28 cellular contexts compared by ENCODE assay signal in genomic region chr2:128475427-128476211, GRCh38.
A peak's percentile ranks its signal among the peaks of the same experiment; 100 is the strongest.
DNase-seq lines count a peak whose midpoint lies in the region; ATAC-seq and TF ChIP-seq lines count a peak whose summit lies in the region.
"Had no signal": no experiment of that assay in that cellular context is flagged by ENCODE, and none has a peak within 500 bp of the region (broad histone marks: within the 10 kb centered on the region; RNA-seq: fewer than 3 reads in every experiment).

No MANE protein-coding gene starts in this region.

- TF ChIP-seq CTCF in IMR-90 (conservative IDR thresholded peaks at IDR 0.05; ENCODE audit: low read depth, low read length) (no peak), type B pancreatic cell (conservative IDR thresholded peaks at IDR 0.05) (no peak), foreskin fibroblast (IDR thresholded peaks at IDR 0.05; ENCODE audit: low read depth, low read length) (no peak)

- H2AFZ ChIP-seq in IMR-90 (replicated peaks; ENCODE audit: low read length, poor library complexity), result peak overlapping the region; percentile 7

- intact Hi-C loops in IMR-90 (cut with micrococcal nuclease), result loop anchor here (10.0 kb wide), 1 partner anchor 259 kb away; no protein-coding TSS in a partner anchor
- intact Hi-C loops in dendritic cell treated with granulocyte-macrophage colony-stimulating factor and Interleukin-4, amounts not matched to agents 40 ng/mL and 50 ng/mL, for 4 days (cut with micrococcal nuclease), result no loop called here
- intact Hi-C loops in naive thymus-derived CD4-positive, alpha-beta T cell (cut with micrococcal nuclease), result no loop called here

- H3K9ac ChIP-seq in IMR-90 (ENCODE audit: low read depth, low read length), result no peak overlapping the region

- H3K27ac ChIP-seq in IMR-90 (ENCODE audit: insufficient read depth, low read length), result no peak overlapping the region
- H3K27ac ChIP-seq in naive thymus-derived CD4-positive, alpha-beta T cell (ENCODE audit: low read depth, low read length), result no peak overlapping the region
- H3K27ac ChIP-seq: epithelial cell of prostate, left lung, pancreas had no signal

- BruUV-seq in IMR-90 (replicated peaks; lab: Mats Ljungman, UMichigan), result no TSS peak

- no peak overlapping the region for H3K4me3 Mint-ChIP-seq in dendritic cell treated with granulocyte-macrophage colony-stimulating factor and Interleukin-4, amounts not matched to agents 40 ng/mL and 50 ng/mL, for 4 days
- H3K4me3 Mint-ChIP-seq in naive thymus-derived CD4-positive, alpha-beta T cell, result no peak overlapping the region
- H3K4me3 Mint-ChIP-seq in type B pancreatic cell, result no peak overlapping the region
- no peak overlapping the region for H3K4me3 Mint-ChIP-seq in activated T-cell treated with anti-CD3 and anti-CD28 coated beads, Interleukin-2, amount 50 U/mL, for 4 hours
- H3K4me3 Mint-ChIP-seq: activated CD4-positive, alpha-beta memory T cell treated with anti-CD3 and anti-CD28 coated beads for 36 hours; activated naive CD4-positive, alpha-beta T cell treated with anti-CD3 and anti-CD28 coated beads, Interleukin-2, amount 50 U/mL, for 24 hours; brain; naive thymus-derived CD8-positive, alpha-beta T cell had no signal

- H3K79me1 ChIP-seq in IMR-90 (ENCODE audit: low read depth in 1 of 2, low read length in 2 of 2), result no peaks in the 10 kb centered on the region

- no peaks in the 10 kb centered on the region for H4K20me1 ChIP-seq in IMR-90 (ENCODE audit: insufficient read depth, low read length)

- no peak overlapping the region for H2BK15ac ChIP-seq in IMR-90 (ENCODE audit: low read depth, low read length)

- in situ Hi-C loops in IMR-90 (cut with MboI; ENCODE audit: low sequenced_read_pairs), result no loop called here

- WGBS in IMR-90 (ENCODE audit: extremely low coverage in 2 of 2, insufficient read length in 1 of 2), 2 experiments, result 100% methylated on average over 4 of the region's 17 CpGs; no CpG with 5 or more reads in 1 of the 2 experiments

- H3K4me3 ChIP-seq in IMR-90 (ENCODE audit: insufficient read depth, low read depth, low read length) (no peak overlapping the region), foreskin fibroblast (ENCODE audit: low read depth in 1 of 2, low read length in 2 of 2) (no peak overlapping the region)
- no peak overlapping the region for H3K4me3 ChIP-seq in naive thymus-derived CD4-positive, alpha-beta T cell (ENCODE audit: low read length)
- H3K4me3 ChIP-seq: left lung, pancreas, skin epidermis had no signal

- no peaks in the 10 kb centered on the region for H3K36me3 ChIP-seq in IMR-90 (ENCODE audit: control insufficient read depth, insufficient read depth, low read length)
- H3K36me3 ChIP-seq in naive thymus-derived CD4-positive, alpha-beta T cell (ENCODE audit: control insufficient read depth in 2 of 3, insufficient read depth in 3 of 3, low read length in 3 of 3), result no peaks in the 10 kb centered on the region
- H3K36me3 ChIP-seq: left lung, pancreas had no signal

- no peak overlapping the region; the same call in 1 of the 2 replicates for H2AK5ac ChIP-seq in IMR-90 (ENCODE audit: low read depth, low read length)

- H3K36me3 Mint-ChIP-seq in dendritic cell treated with granulocyte-macrophage colony-stimulating factor and Interleukin-4, amounts not matched to agents 40 ng/mL and 50 ng/mL, for 4 days (ENCODE audit: low read depth), result peaks cover 3% of the 10 kb centered on the region
- H3K36me3 Mint-ChIP-seq in naive thymus-derived CD4-positive, alpha-beta T cell, result peaks cover 0 to 4% (median 0%) of the 10 kb centered on the region in 5 donors
- H3K36me3 Mint-ChIP-seq in type B pancreatic cell, result no peaks in the 10 kb centered on the region
- H3K36me3 Mint-ChIP-seq in activated T-cell treated with anti-CD3 and anti-CD28 coated beads, Interleukin-2, amount 50 U/mL, for 4 hours (ENCODE audit: insufficient read depth), result peaks cover under 1% of the 10 kb centered on the region
- H3K36me3 Mint-ChIP-seq: activated naive CD4-positive, alpha-beta T cell treated with anti-CD3 and anti-CD28 coated beads, Interleukin-2, amount 50 U/mL, for 24 hours; brain; naive thymus-derived CD8-positive, alpha-beta T cell had no signal

- H3K27ac Mint-ChIP-seq in dendritic cell treated with granulocyte-macrophage colony-stimulating factor and Interleukin-4, amounts not matched to agents 40 ng/mL and 50 ng/mL, for 4 days, result peak overlapping the region; percentile 57
- no peak overlapping the region for H3K27ac Mint-ChIP-seq in naive thymus-derived CD4-positive, alpha-beta T cell
- no peak overlapping the region for H3K27ac Mint-ChIP-seq in type B pancreatic cell
- H3K27ac Mint-ChIP-seq: activated CD4-positive, alpha-beta memory T cell treated with anti-CD3 and anti-CD28 coated beads for 36 hours; activated naive CD4-positive, alpha-beta T cell treated with anti-CD3 and anti-CD28 coated beads, Interleukin-2, amount 50 U/mL, for 24 hours had no signal

- no peak overlapping the region for H4K5ac ChIP-seq in IMR-90 (ENCODE audit: low read depth, low read length)

- H3K9me1 ChIP-seq in IMR-90 (ENCODE audit: insufficient read depth, low read length), result peaks cover 8% of the 10 kb centered on the region; the same call in 1 of the 2 replicates

- H3K56ac ChIP-seq in IMR-90 (ENCODE audit: extremely low read depth, insufficient read depth, low read length), result no peak overlapping the region

- peaks cover 26% of the 10 kb centered on the region for H3K4me1 Mint-ChIP-seq in dendritic cell treated with granulocyte-macrophage colony-stimulating factor and Interleukin-4, amounts not matched to agents 40 ng/mL and 50 ng/mL, for 4 days (ENCODE audit: low read depth)
- peaks cover 0 to 19% (median 4%) of the 10 kb centered on the region in 7 donors for H3K4me1 Mint-ChIP-seq in naive thymus-derived CD4-positive, alpha-beta T cell
- H3K4me1 Mint-ChIP-seq in type B pancreatic cell (ENCODE audit: unreplicated experiment), result peaks cover 19% of the 10 kb centered on the region
- H3K4me1 Mint-ChIP-seq in activated T-cell treated with anti-CD3 and anti-CD28 coated beads, Interleukin-2, amount 50 U/mL, for 4 hours (ENCODE audit: low read depth), result peaks cover 4% of the 10 kb centered on the region

- H3K18ac ChIP-seq in IMR-90 (ENCODE audit: low read depth, low read length), result no peak overlapping the region

- peaks cover 4% of the 10 kb centered on the region for H3K27me3 ChIP-seq in IMR-90 (ENCODE audit: control insufficient read depth, insufficient read depth, low read length)
- H3K27me3 ChIP-seq in naive thymus-derived CD4-positive, alpha-beta T cell (ENCODE audit: control insufficient read depth in 2 of 2, insufficient read depth in 2 of 2, low read length in 2 of 2), result no peaks in the 10 kb centered on the region
- H3K27me3 ChIP-seq: pancreas had no signal

- peaks cover 35% of the 10 kb centered on the region for H3K27me3 Mint-ChIP-seq in dendritic cell treated with granulocyte-macrophage colony-stimulating factor and Interleukin-4, amounts not matched to agents 40 ng/mL and 50 ng/mL, for 4 days
- H3K27me3 Mint-ChIP-seq in naive thymus-derived CD4-positive, alpha-beta T cell, result peaks cover 5 to 41% (median 24%) of the 10 kb centered on the region in 5 donors
- no peaks in the 10 kb centered on the region for H3K27me3 Mint-ChIP-seq in type B pancreatic cell
- H3K27me3 Mint-ChIP-seq in activated T-cell treated with anti-CD3 and anti-CD28 coated beads, Interleukin-2, amount 50 U/mL, for 4 hours (ENCODE audit: low read depth), result peaks cover 25% of the 10 kb centered on the region

- POLR2A ChIA-PET in IMR-90 (lab: Charles Lee; ENCODE audit: unreplicated experiment), result no interaction called here
- POLR2A ChIA-PET in naive thymus-derived CD4-positive, alpha-beta T cell (lab: Charles Lee), result no interaction called here

- H3K14ac ChIP-seq in IMR-90 (replicated peaks; ENCODE audit: low read depth, low read length), result no peak overlapping the region

- H2BK20ac ChIP-seq in IMR-90 (ENCODE audit: low read depth, low read length), result no peak overlapping the region

- no peak overlapping the region for H4K8ac ChIP-seq in IMR-90 (ENCODE audit: low read depth in 2 of 2, low read length in 2 of 2)

- H3K4ac ChIP-seq in IMR-90 (ENCODE audit: low read depth, low read length), result no peak overlapping the region

- H3K4me1 ChIP-seq in IMR-90 (ENCODE audit: control insufficient read depth, insufficient read depth, low read length), result peaks cover 6% of the 10 kb centered on the region; the same call in 1 of the 2 replicates
- no peaks in the 10 kb centered on the region for H3K4me1 ChIP-seq in naive thymus-derived CD4-positive, alpha-beta T cell (ENCODE audit: control insufficient read depth in 2 of 2, insufficient read depth in 2 of 2, low read length in 2 of 2)
- H3K4me1 ChIP-seq: Caco-2, pancreas had no signal

- no peak overlapping the region for H4K91ac ChIP-seq in IMR-90 (ENCODE audit: insufficient read depth, low read depth, low read length)

- H2BK5ac ChIP-seq in IMR-90 (ENCODE audit: low read depth, low read length, poor library complexity, severe bottlenecking), result no peak overlapping the region

- no peak overlapping the region for H3K4me2 ChIP-seq in IMR-90 (ENCODE audit: low read depth, low read length)

- DNase-seq in IMR-90 (no peak), type B pancreatic cell (ENCODE audit: extremely low spot score, unreplicated experiment) (peak; percentile 61), foreskin fibroblast (no peak)
- no peak for DNase-seq in naive thymus-derived CD4-positive, alpha-beta T cell
- no peak for DNase-seq in stimulated activated CD4-positive, alpha-beta T cell treated with anti-CD3 and anti-CD28 coated beads, Interleukin-12 subunit alpha, Interleukin-12 subunit beta, amount 100 ng/mL, for 4 hours
- no peak for DNase-seq in activated T-cell treated with anti-CD3 and anti-CD28 coated beads, Interleukin-2, amount 50 U/mL, for 4 hours
- DNase-seq: activated CD4-positive, alpha-beta memory T cell treated with anti-CD3 and anti-CD28 coated beads for 36 hours; activated CD4-positive, CD25-positive, alpha-beta regulatory T cell treated with anti-CD3 and anti-CD28 coated beads, Interleukin-2, amount 50 U/mL, for 72 hours; amniotic stem cell; C1 segment of cervical spinal cord; Caco-2; DMS53; left lung; MV-4-11; naive thymus-derived CD8-positive, alpha-beta T cell; NCI-H1436 treated with DMSO at 0.1 percent for 48 hours; NCI-H345; NCI-H69; pancreas; PC-3; retina; stimulated activated naive CD4-positive, alpha-beta T cell treated with Interleukin-2 at 50 U/mL for 16 hours; T-helper 2 cell had no signal

- TF ChIP-seq RAD21 in IMR-90 (IDR thresholded peaks at IDR 0.05; ENCODE audit: low read length), result no peak

- CTCF ChIA-PET in IMR-90 (lab: Yijun Ruan, JAX), result no interaction called here
- CTCF ChIA-PET in naive thymus-derived CD4-positive, alpha-beta T cell (lab: Charles Lee), result no interaction called here

- no peak overlapping the region for H3K23ac ChIP-seq in IMR-90 (ENCODE audit: low read depth, low read length)

- TF ChIP-seq POLR2A in IMR-90 (IDR thresholded peaks at IDR 0.05; ENCODE audit: low read depth, low read length), result no peak

- peaks cover 3% of the 10 kb centered on the region for H3K9me3 Mint-ChIP-seq in dendritic cell treated with granulocyte-macrophage colony-stimulating factor and Interleukin-4, amounts not matched to agents 40 ng/mL and 50 ng/mL, for 4 days
- H3K9me3 Mint-ChIP-seq in naive thymus-derived CD4-positive, alpha-beta T cell, result peaks cover 0 to 15% (median 6%) of the 10 kb centered on the region in 11 donors
- peaks cover 4% of the 10 kb centered on the region for H3K9me3 Mint-ChIP-seq in type B pancreatic cell
- peaks cover 2% of the 10 kb centered on the region for H3K9me3 Mint-ChIP-seq in activated T-cell treated with anti-CD3 and anti-CD28 coated beads, Interleukin-2, amount 50 U/mL, for 4 hours

- peak overlapping the region; percentile 26 for H2AK9ac ChIP-seq in IMR-90 (replicated peaks; ENCODE audit: low read depth, low read length, poor library complexity)

- no peak for ATAC-seq in IMR-90 (ENCODE audit: low read depth)
- peak; percentile 21 for ATAC-seq in naive thymus-derived CD4-positive, alpha-beta T cell
- ATAC-seq in activated T-cell treated with anti-CD3 and anti-CD28 coated beads, Interleukin-2, amount 50 U/mL, for 4 hours, result no peak
- ATAC-seq: left lung; naive thymus-derived CD8-positive, alpha-beta T cell; pancreas; PC-3 had no signal

- dilution Hi-C loops in IMR-90 (cut with HindIII; ENCODE audit: low sequenced_read_pairs, unreplicated experiment), result no loop called here

- H2BK120ac ChIP-seq in IMR-90 (ENCODE audit: low read depth, low read length), result no peak overlapping the region

- peaks cover 2% of the 10 kb centered on the region; the same call in 1 of the 2 replicates for H3K9me3 ChIP-seq in IMR-90 (ENCODE audit: control insufficient read depth, insufficient read depth, low read length)
- peaks cover 0 to 3% (median 0%) of the 10 kb centered on the region in 3 experiments for H3K9me3 ChIP-seq in naive thymus-derived CD4-positive, alpha-beta T cell (ENCODE audit: control insufficient read depth in 2 of 3, low read length in 3 of 3)
- H3K9me3 ChIP-seq: pancreas had no signal
